In genomic region chr7:150285849-150286754, GRCh38 we compare ENCODE assay signal across 8 cellular contexts. TPM values are rescaled to one million over a fixed set of nuclear protein-coding genes. Genes with fewer than 3 reads are reported as not detected.
A peak's percentile ranks its signal among the peaks of the same experiment; 100 is the strongest.
DNase-seq lines count a peak whose midpoint lies in the region; ATAC-seq and TF ChIP-seq lines count a peak whose summit lies in the region.
"Not testable (repeated sequence)": the region's sequence is repeated elsewhere in the genome, so short reads cannot be mapped to it uniquely, and the experiment has no call there.

No MANE protein-coding gene starts in this region.

- WGBS in SK-N-SH (ENCODE audit: low lambda C conversion rate): 47% methylated on average over 16 of the region's 16 CpGs

- TF ChIP-seq RAD21 in SK-N-SH (IDR thresholded peaks at IDR 0.05; ENCODE audit: low read length): peak; percentile 67

- H3K9me2 ChIP-seq in SK-N-SH: not testable (repeated sequence)

- H3K4me3 ChIP-seq in SK-N-SH (ENCODE audit: low read depth in 2 of 2, low read length in 1 of 2); fibroblast of mammary gland (ENCODE audit: control insufficient read depth, low read depth, low read length); mucosa of descending colon: not testable (repeated sequence)

- not testable (repeated sequence) for H3K4me2 ChIP-seq in SK-N-SH

- DNase-seq in DMS114 treated with DMSO at 0.1 percent for 48 hours (lab: John Stamatoyannopoulos, UW; ENCODE audit: unreplicated experiment) (peak; percentile 37), NAMALWA (ENCODE audit: low spot score) (peak; percentile 63), SK-N-SH (peak; percentile 32), fibroblast of mammary gland (ENCODE audit: low read depth) (peak; percentile 10), mucosa of descending colon (peak in 1 of 3 donors; percentile 35)
- peak; percentile 48 for DNase-seq in activated naive CD4-positive, alpha-beta T cell treated with anti-CD3 and anti-CD28 coated beads, Interleukin-2, amount 10 ng/mL, durations not matched to agents 7 days and 5 days
- DNase-seq in stimulated activated naive CD4-positive, alpha-beta T cell (lab: John Stamatoyannopoulos, UW): peak; percentile 8 to 63 (median 23)

- not testable (repeated sequence) for H3K27ac ChIP-seq in SK-N-SH (ENCODE audit: low read depth in 2 of 2, low read length in 1 of 2)

- H3K36me3 ChIP-seq in SK-N-SH (replicated peaks in 1 of 2; ENCODE audit: control insufficient read depth in 1 of 2, insufficient read depth in 2 of 2, low read length in 1 of 2); mucosa of descending colon (ENCODE audit: low read depth): not testable (repeated sequence)

- ATAC-seq in GM21825 (IDR thresholded peaks at IDR 0.05; ENCODE audit: unreplicated experiment) (peak; percentile 63), mucosa of descending colon (peak; percentile 85)

- H3K27me3 Mint-ChIP-seq in activated naive CD4-positive, alpha-beta T cell treated with anti-CD3 and anti-CD28 coated beads, Interleukin-2, amount 10 ng/mL, durations not matched to agents 7 days and 5 days: not testable (repeated sequence)

- not testable (repeated sequence) for H3K27me3 ChIP-seq in SK-N-SH (ENCODE audit: insufficient read depth)

- not testable (repeated sequence) for H3K4me1 Mint-ChIP-seq in activated naive CD4-positive, alpha-beta T cell treated with anti-CD3 and anti-CD28 coated beads, Interleukin-2, amount 10 ng/mL, durations not matched to agents 7 days and 5 days

- H3K9me3 Mint-ChIP-seq in activated naive CD4-positive, alpha-beta T cell treated with anti-CD3 and anti-CD28 coated beads, Interleukin-2, amount 10 ng/mL, durations not matched to agents 7 days and 5 days: not testable (repeated sequence)

- intact Hi-C loops in mucosa of descending colon (cut with DNase I, micrococcal nuclease): not testable (repeated sequence)

- TF ChIP-seq CTCF in SK-N-SH (IDR thresholded peaks at IDR 0.05): peak; percentile 71
- peak; percentile 30 for TF ChIP-seq CTCF in fibroblast of mammary gland (conservative IDR thresholded peaks at IDR 0.05; ENCODE audit: control insufficient read depth, insufficient read depth, low read depth, low read length)
- peak; percentile 39 for TF ChIP-seq CTCF in mucosa of descending colon (IDR thresholded peaks at IDR 0.05)

- not testable (repeated sequence) for H3K4me1 ChIP-seq in SK-N-SH (ENCODE audit: control insufficient read depth in 1 of 2, insufficient read depth in 2 of 2, low read depth in 1 of 2, low read length in 1 of 2); mucosa of descending colon (ENCODE audit: low read depth)

- not testable (repeated sequence) for TF ChIP-seq EP300 in SK-N-SH (IDR thresholded peaks at IDR 0.05; ENCODE audit: borderline replicate concordance in 1 of 2, low read depth in 1 of 2, low read length in 1 of 2)

- CTCF ChIA-PET in SK-N-SH (lab: Yijun Ruan, JAX): interaction anchor here (0.6 to 1.4 kb wide), 16 partner anchors 26 to 659 kb away, joined by 3 to 7 read pairs (median 3); partner anchors contain the start of gene REPIN1
- CTCF ChIA-PET in activated naive CD4-positive, alpha-beta T cell treated with anti-CD3 and anti-CD28 coated beads, Interleukin-2, amount 10 ng/mL, durations not matched to agents 7 days and 5 days (lab: Charles Lee): interaction anchor here (0.7 to 1.5 kb wide), 4 partner anchors 70 to 592 kb away, joined by 3 to 4 read pairs (median 3); no protein-coding TSS in a partner anchor

- not testable (repeated sequence) for H2AFZ ChIP-seq in SK-N-SH (ENCODE audit: low read depth)

- not testable (repeated sequence) for H3K36me3 Mint-ChIP-seq in activated naive CD4-positive, alpha-beta T cell treated with anti-CD3 and anti-CD28 coated beads, Interleukin-2, amount 10 ng/mL, durations not matched to agents 7 days and 5 days

- H3K9me3 ChIP-seq in SK-N-SH, mucosa of descending colon: not testable (repeated sequence)

- not testable (repeated sequence) for H3K9ac ChIP-seq in SK-N-SH

- H4K20me1 ChIP-seq in SK-N-SH (ENCODE audit: insufficient read depth): not testable (repeated sequence)

- H3F3A ChIP-seq in SK-N-SH (replicated peaks; ENCODE audit: insufficient read depth): not testable (repeated sequence)

- H3K79me2 ChIP-seq in SK-N-SH (ENCODE audit: insufficient read depth): not testable (repeated sequence)

- H3K4me3 Mint-ChIP-seq in activated naive CD4-positive, alpha-beta T cell treated with anti-CD3 and anti-CD28 coated beads, Interleukin-2, amount 10 ng/mL, durations not matched to agents 7 days and 5 days: not testable (repeated sequence)

- POLR2A ChIA-PET in SK-N-SH (lab: Yijun Ruan, JAX): not testable (repeated sequence)

- H3K27ac Mint-ChIP-seq in activated naive CD4-positive, alpha-beta T cell treated with anti-CD3 and anti-CD28 coated beads, Interleukin-2, amount 10 ng/mL, durations not matched to agents 7 days and 5 days: not testable (repeated sequence)

TF ChIP-seq in SK-N-SH, 30 proteins besides CTCF, POLR2A, EP300 and RAD21:
- TF ChIP-seq SMC3 (IDR thresholded peaks at IDR 0.05; ENCODE audit: low read depth, low read length): peak; percentile 43

RNA-seq across cellular contexts. Expression of gene LRRC61, which starts 37.1 kb away (rescaled TPM):
- polyA plus RNA-seq in SK-N-SH (2012; rRNA removed): 0.93 and 0.99 TPM in 2 replicates
- polyA plus RNA-seq in SK-N-SH (2012; cell fraction: cytosol; rRNA removed): 0.41 and 1.00 TPM in 2 replicates
- polyA plus RNA-seq in SK-N-SH (2012; cell fraction: nucleus; rRNA removed): 0.73 and 1.2 TPM in 2 replicates
- total RNA-seq in mucosa of descending colon: 10 to 100 TPM; 11.8 to 14.5 (median 14.5) TPM

RNA-seq across cellular contexts. Expression of gene ACTR3C, which starts 37.2 kb away (rescaled TPM):
- 0.16 and 0.35 TPM in 2 replicates for polyA plus RNA-seq in SK-N-SH (2012; rRNA removed)
- 0.24 and 0.31 TPM in 2 replicates for polyA plus RNA-seq in SK-N-SH (2012; cell fraction: cytosol; rRNA removed)
- polyA plus RNA-seq in SK-N-SH (2012; cell fraction: nucleus; rRNA removed): 0.29 and 0.37 TPM in 2 replicates
- total RNA-seq in mucosa of descending colon: 10 to 100 TPM; 29.9 to 53.0 (median 30.2) TPM

RNA-seq across cellular contexts. Expression of gene RARRES2, which starts 55.3 kb away (rescaled TPM):
- polyA plus RNA-seq in SK-N-SH (2012; rRNA removed): 0.26 and 0.43 TPM in 2 replicates
- polyA plus RNA-seq in SK-N-SH (2012; cell fraction: cytosol; rRNA removed): 0.21 and 0.24 TPM in 2 replicates
- polyA plus RNA-seq in SK-N-SH (2012; cell fraction: nucleus; rRNA removed): 0.34 and 0.43 TPM in 2 replicates
- total RNA-seq in mucosa of descending colon: 100 to 1,000 TPM in 1 of 3 donors, 10 to 100 TPM in 2; 82.6 to 202 (median 98.9) TPM
